15 cellular contexts compared by ENCODE assay signal in the genomic region with DNA sequence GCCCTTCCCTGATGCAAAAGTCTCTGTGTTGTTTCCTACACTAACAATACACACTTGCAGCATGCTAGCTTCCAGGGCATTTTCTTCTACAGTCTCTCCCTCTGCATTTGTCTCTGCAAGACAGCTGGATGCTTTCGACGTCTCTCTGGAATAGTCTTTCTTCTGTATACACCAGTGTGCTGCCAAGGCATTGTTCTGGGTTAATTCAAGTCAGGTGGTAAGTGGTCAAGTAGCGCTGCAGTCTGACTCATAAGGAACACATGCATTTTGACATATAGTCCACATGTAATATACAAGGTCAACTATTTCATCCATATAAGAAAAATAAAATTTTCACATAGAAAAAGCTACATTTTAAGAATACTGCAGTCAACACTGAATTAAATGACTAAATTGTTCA.
DNase-seq lines count a peak whose midpoint lies in the region; ATAC-seq and TF ChIP-seq lines count a peak whose summit lies in the region.
"Had no signal": no experiment of that assay in that cellular context is flagged by ENCODE, and none has a peak within 500 bp of the region (broad histone marks: within the 10 kb centered on the region; RNA-seq: fewer than 3 reads in every experiment).

No MANE protein-coding gene starts in this region.

- H2BK120ac ChIP-seq in mesenchymal stem cell (ENCODE audit: low read depth, low read length) = peak overlapping the region; percentile 83

- peak overlapping the region in 1 of 2 experiments; percentile 76 for H2BK12ac ChIP-seq in mesenchymal stem cell (ENCODE audit: low read length in 2 of 2)

- H3K14ac ChIP-seq in mesenchymal stem cell (ENCODE audit: low read length in 2 of 2) = no peak overlapping the region

- H2AFZ ChIP-seq in PC-3 (ENCODE audit: low read length) (no peak overlapping the region), mesenchymal stem cell (ENCODE audit: low read depth, low read length) (no peak overlapping the region)

- no peak overlapping the region for H3K9ac ChIP-seq in PC-3 (ENCODE audit: low read length)
- H3K9ac ChIP-seq in mesenchymal stem cell (ENCODE audit: low read length) = no peak overlapping the region

- POLR2A ChIA-PET in PC-3 (lab: Charles Lee; ENCODE audit: unreplicated experiment) = no interaction called here
- POLR2A ChIA-PET in GM10248 (lab: Yijun Ruan, JAX) = no interaction called here
- POLR2A ChIA-PET in WTC11 (lab: Charles Lee) = no interaction called here

- no peaks in the 10 kb centered on the region for H4K20me1 ChIP-seq in PC-3 (ENCODE audit: low read length)

- H3K4me2 ChIP-seq in PC-3 (ENCODE audit: low read length) (no peak overlapping the region), mesenchymal stem cell (ENCODE audit: low read length, poor library complexity, severe bottlenecking) (no peak overlapping the region)

- peaks cover 17% of the 10 kb centered on the region for H3K4me1 Mint-ChIP-seq in WTC11
- H3K4me1 Mint-ChIP-seq: activated CD4-positive, alpha-beta memory T cell treated with anti-CD3 and anti-CD28 coated beads, Interleukin-2, amount 10 ng/mL, durations not matched to agents 7 days and 5 days; naive thymus-derived CD8-positive, alpha-beta T cell; stimulated activated effector memory CD8-positive, alpha-beta T cell treated with anti-CD3 and anti-CD28 coated beads, Interleukin-12 subunit alpha, Interleukin-12 subunit beta, amount 100 ng/mL, for 72 hours had no signal

- H3K4ac ChIP-seq in mesenchymal stem cell (ENCODE audit: low read depth in 1 of 2, low read length in 2 of 2) = peak overlapping the region in 1 of 2 experiments; percentile 63

- H3K4me3 ChIP-seq in PC-3 (ENCODE audit: low read length) (no peak overlapping the region), mesenchymal stem cell (ENCODE audit: insufficient read depth in 1 of 2, low read depth in 1 of 2, low read length in 2 of 2) (no peak overlapping the region)
- H3K4me3 ChIP-seq: vagina had no signal

- 17% methylated on average over 2 of the region's 3 CpGs for WGBS in mesenchymal stem cell

- intact Hi-C loops in PC-3 (cut with micrococcal nuclease) = loop anchor here (5.0 kb wide), 1 partner anchor 41 kb away; no protein-coding TSS in a partner anchor

- H3K9me2 ChIP-seq in PC-3 (replicated peaks; ENCODE audit: low read length) = no peaks in the 10 kb centered on the region

- no peaks in the 10 kb centered on the region for H3K9me3 Mint-ChIP-seq in WTC11
- H3K9me3 Mint-ChIP-seq: activated CD4-positive, alpha-beta memory T cell treated with anti-CD3 and anti-CD28 coated beads, Interleukin-2, amount 10 ng/mL, durations not matched to agents 7 days and 5 days; activated T-helper 1 cell treated with anti-CD3 and anti-CD28 coated beads, Interleukin-12 subunit alpha, Interleukin-12 subunit beta, Interleukin-2, Interleukin-4 antibody, amounts not matched to agents 30 ng/mL and 10 ng/mL and 1 ng/mL, durations not matched to agents 14 hours and 24 hours and 36 hours; naive thymus-derived CD8-positive, alpha-beta T cell; stimulated activated effector memory CD8-positive, alpha-beta T cell treated with anti-CD3 and anti-CD28 coated beads, Interleukin-12 subunit alpha, Interleukin-12 subunit beta, amount 100 ng/mL, for 72 hours had no signal

- no TSS peak for BruUV-seq in PC-3 (replicated peaks; lab: Mats Ljungman, UMichigan)

- CTCF ChIA-PET in PC-3 (lab: Charles Lee) (no interaction called here), GM10248 (lab: Yijun Ruan, JAX) (interaction anchor here (0.8 kb wide), 1 partner anchor 13 kb away, joined by 3 read pairs; no protein-coding TSS in a partner anchor), WTC11 (lab: Charles Lee) (interaction anchor here (1.0 kb wide), 1 partner anchor 12 kb away, joined by 4 read pairs; no protein-coding TSS in a partner anchor)

- no peak for ATAC-seq in PC-3
- ATAC-seq in left lobe of liver = no peak
- ATAC-seq in WTC11 = no peak
- ATAC-seq: naive thymus-derived CD8-positive, alpha-beta T cell; stimulated activated effector memory CD8-positive, alpha-beta T cell treated with anti-CD3 and anti-CD28 coated beads, Interleukin-12 subunit alpha, Interleukin-12 subunit beta, amount 100 ng/mL, for 72 hours had no signal

- H4K8ac ChIP-seq in mesenchymal stem cell (ENCODE audit: low read length) = no peak overlapping the region

- no peak overlapping the region for H2AK5ac ChIP-seq in mesenchymal stem cell (ENCODE audit: low read length, severe bottlenecking)

- H3K79me2 ChIP-seq in PC-3 (ENCODE audit: low read length) = no peaks in the 10 kb centered on the region

- H3K4me3 Mint-ChIP-seq in WTC11 = no peak overlapping the region
- H3K4me3 Mint-ChIP-seq: activated CD4-positive, alpha-beta memory T cell treated with anti-CD3 and anti-CD28 coated beads, Interleukin-2, amount 10 ng/mL, durations not matched to agents 7 days and 5 days; activated T-helper 1 cell treated with anti-CD3 and anti-CD28 coated beads, Interleukin-12 subunit alpha, Interleukin-12 subunit beta, Interleukin-2, Interleukin-4 antibody, amounts not matched to agents 30 ng/mL and 10 ng/mL and 1 ng/mL, durations not matched to agents 14 hours and 24 hours and 36 hours; naive thymus-derived CD8-positive, alpha-beta T cell; stimulated activated effector memory CD8-positive, alpha-beta T cell treated with anti-CD3 and anti-CD28 coated beads, Interleukin-12 subunit alpha, Interleukin-12 subunit beta, amount 100 ng/mL, for 72 hours had no signal

- TF ChIP-seq CTCF in PC-3 (conservative IDR thresholded peaks at IDR 0.05; ENCODE audit: low read depth, low read length) = no peak
- no peak for TF ChIP-seq CTCF in GM10248 (IDR thresholded peaks at IDR 0.05; ENCODE audit: control extremely low read depth, extremely low read depth, low read depth, missing control alignments)
- no peak for TF ChIP-seq CTCF in WTC11 (IDR thresholded peaks at IDR 0.05)

- no peaks in the 10 kb centered on the region for H3K36me3 Mint-ChIP-seq in WTC11
- H3K36me3 Mint-ChIP-seq: naive thymus-derived CD8-positive, alpha-beta T cell had no signal

- H3K36me3 ChIP-seq in PC-3 (ENCODE audit: low read depth, low read length) = peaks cover 9% of the 10 kb centered on the region; the same call in 1 of the 2 replicates
- H3K36me3 ChIP-seq in mesenchymal stem cell (ENCODE audit: control insufficient read depth in 1 of 2, insufficient read depth in 2 of 2, low read depth in 1 of 2, low read length in 2 of 2) = peaks cover 41 to 53% of the 10 kb centered on the region in 2 experiments
- H3K36me3 ChIP-seq: vagina had no signal

- H3K27me3 ChIP-seq in PC-3 (ENCODE audit: low read length) (no peaks in the 10 kb centered on the region), mesenchymal stem cell (ENCODE audit: control insufficient read depth in 1 of 2, insufficient read depth in 1 of 2, low read length in 2 of 2) (no peaks in the 10 kb centered on the region)
- H3K27me3 ChIP-seq: vagina had no signal

- H3K27ac ChIP-seq in PC-3 (ENCODE audit: low read length) (no peak overlapping the region), mesenchymal stem cell (ENCODE audit: low read length, poor library complexity, severe bottlenecking) (peak overlapping the region; percentile 27)
- H3K27ac ChIP-seq: vagina had no signal

- H4K91ac ChIP-seq in mesenchymal stem cell (ENCODE audit: low read length) = no peak overlapping the region

- peak; percentile 44 for DNase-seq in AG08395 (ENCODE audit: low spot score)
- peak; percentile 7 for DNase-seq in PC-3
- peak; percentile 86 for DNase-seq in dermis blood vessel endothelial cell
- DNase-seq in mesenchymal stem cell = peak; percentile 79
- no peak for DNase-seq in left lobe of liver (ENCODE audit: low spot score)
- DNase-seq in GM10248 (ENCODE audit: extremely low spot score) = no peak
- no peak for DNase-seq in WTC11 (ENCODE audit: low spot score)
- DNase-seq in anterior cingulate cortex (lab: John Stamatoyannopoulos, UW) = no peak
- DNase-seq: activated CD4-positive, alpha-beta memory T cell treated with anti-CD3 and anti-CD28 coated beads, Interleukin-2, amount 10 ng/mL, durations not matched to agents 7 days and 5 days; naive thymus-derived CD8-positive, alpha-beta T cell; NCI-H1048; NCI-H2171 had no signal

- H3K9me3 ChIP-seq in PC-3 (ENCODE audit: low read length) = peaks cover 15% of the 10 kb centered on the region
- no peaks in the 10 kb centered on the region for H3K9me3 ChIP-seq in mesenchymal stem cell (ENCODE audit: control insufficient read depth, low read length)
- H3K9me3 ChIP-seq: vagina had no signal

- H3K27me3 Mint-ChIP-seq in WTC11 (ENCODE audit: low read depth) = no peaks in the 10 kb centered on the region

- no peak overlapping the region for H2BK5ac ChIP-seq in mesenchymal stem cell (ENCODE audit: low read depth, low read length, poor library complexity, severe bottlenecking)

- peaks cover 33% of the 10 kb centered on the region for H3K79me1 ChIP-seq in mesenchymal stem cell (replicated peaks; ENCODE audit: low read length, poor library complexity, severe bottlenecking)

- no peak overlapping the region for H3K18ac ChIP-seq in mesenchymal stem cell (ENCODE audit: low read depth in 1 of 2, low read length in 2 of 2)

- H3K23ac ChIP-seq in mesenchymal stem cell (ENCODE audit: low read length in 2 of 2) = no peak overlapping the region

- no peak overlapping the region for H3K27ac Mint-ChIP-seq in WTC11
- H3K27ac Mint-ChIP-seq: activated CD4-positive, alpha-beta memory T cell treated with anti-CD3 and anti-CD28 coated beads, Interleukin-2, amount 10 ng/mL, durations not matched to agents 7 days and 5 days; activated T-helper 1 cell treated with anti-CD3 and anti-CD28 coated beads, Interleukin-12 subunit alpha, Interleukin-12 subunit beta, Interleukin-2, Interleukin-4 antibody, amounts not matched to agents 30 ng/mL and 10 ng/mL and 1 ng/mL, durations not matched to agents 14 hours and 24 hours and 36 hours; naive thymus-derived CD8-positive, alpha-beta T cell; stimulated activated effector memory CD8-positive, alpha-beta T cell treated with anti-CD3 and anti-CD28 coated beads, Interleukin-12 subunit alpha, Interleukin-12 subunit beta, amount 100 ng/mL, for 72 hours had no signal

- H3K4me1 ChIP-seq in PC-3 (ENCODE audit: insufficient read depth, low read length) (peaks cover 38% of the 10 kb centered on the region), mesenchymal stem cell (ENCODE audit: control insufficient read depth, insufficient read depth, low read depth, low read length) (peaks cover 16% of the 10 kb centered on the region)
- H3K4me1 ChIP-seq: vagina had no signal

- no peak overlapping the region for H2BK15ac ChIP-seq in mesenchymal stem cell (ENCODE audit: low read depth, poor library complexity, severe bottlenecking)

- H3F3A ChIP-seq in PC-3 (ENCODE audit: low read length, unreplicated experiment) = no peaks in the 10 kb centered on the region

TF ChIP-seq in WTC11, 78 proteins besides CTCF, POLR2A, EP300 and RAD21 (continues in another document):
- no peak for TF ChIP-seq FOXP1 (CRISPR knock-in tag; IDR thresholded peaks at IDR 0.05; ENCODE audit: borderline replicate concordance)
- TF ChIP-seq ZNF121 (CRISPR knock-in tag; IDR thresholded peaks at IDR 0.05) = no peak

Comparison
In these comparisons a context has a peak if more than half of its experiments do, and no peak if none do; other contexts are left out.
1. DNase-seq: peak in AG08395 (single experiment), PC-3 (single experiment), dermis blood vessel endothelial cell (single experiment) and mesenchymal stem cell (single experiment); none in left lobe of liver (single experiment), GM10248 (single experiment), WTC11 (single experiment) and anterior cingulate cortex (0 of 58).